1 cellular context compared by ENCODE assay signal in the genomic region with DNA sequence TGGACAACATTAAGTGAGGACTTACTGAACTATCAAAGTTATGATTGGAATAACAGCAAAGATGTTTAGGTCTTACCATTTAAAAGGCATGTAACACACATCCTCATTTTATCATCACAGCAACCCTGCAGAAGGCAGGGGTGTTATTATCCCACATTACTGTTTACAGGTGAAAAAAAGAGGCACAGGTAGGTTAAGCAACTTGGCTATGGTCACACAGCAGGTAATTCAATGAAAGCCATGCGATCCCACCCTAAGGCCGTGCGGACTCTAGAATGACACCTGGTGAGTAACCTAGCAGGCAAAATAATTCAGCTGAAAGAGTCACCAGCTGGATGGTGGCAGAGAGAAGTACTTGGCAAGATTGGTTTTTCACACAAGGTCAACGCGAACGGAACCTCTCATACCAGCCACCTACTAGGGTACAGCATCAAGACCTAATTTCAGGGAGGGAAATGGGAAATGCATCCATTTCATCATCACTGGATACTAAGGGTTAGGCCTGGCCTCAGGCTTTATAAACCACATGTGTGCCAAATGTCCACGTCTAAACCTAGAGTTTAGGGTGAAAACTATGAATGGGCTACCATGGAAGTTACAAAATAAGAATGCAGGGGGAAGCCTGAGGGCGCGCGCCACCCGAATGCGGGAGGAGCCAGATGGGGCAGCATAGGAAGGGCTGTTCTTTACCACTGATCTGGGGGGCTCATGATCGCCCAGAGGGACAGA.
TF ChIP-seq lines count a peak whose summit lies in the region.

No MANE protein-coding gene starts in this region.

TF ChIP-seq in WTC11, 78 proteins besides CTCF, POLR2A, EP300 and RAD21 (continued from another document):
- TF ChIP-seq, protein P1, sequence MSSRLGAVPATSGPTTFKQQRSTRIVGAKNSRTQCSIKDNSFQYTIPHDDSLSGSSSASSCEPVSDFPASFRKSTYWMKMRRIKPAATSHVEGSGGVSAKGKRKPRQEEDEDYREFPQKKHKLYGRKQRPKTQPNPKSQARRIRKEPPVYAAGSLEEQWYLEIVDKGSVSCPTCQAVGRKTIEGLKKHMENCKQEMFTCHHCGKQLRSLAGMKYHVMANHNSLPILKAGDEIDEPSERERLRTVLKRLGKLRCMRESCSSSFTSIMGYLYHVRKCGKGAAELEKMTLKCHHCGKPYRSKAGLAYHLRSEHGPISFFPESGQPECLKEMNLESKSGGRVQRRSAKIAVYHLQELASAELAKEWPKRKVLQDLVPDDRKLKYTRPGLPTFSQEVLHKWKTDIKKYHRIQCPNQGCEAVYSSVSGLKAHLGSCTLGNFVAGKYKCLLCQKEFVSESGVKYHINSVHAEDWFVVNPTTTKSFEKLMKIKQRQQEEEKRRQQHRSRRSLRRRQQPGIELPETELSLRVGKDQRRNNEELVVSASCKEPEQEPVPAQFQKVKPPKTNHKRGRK (CRISPR knock-in tag; IDR thresholded peaks at IDR 0.05; ENCODE audit: borderline replicate concordance) = no peak
- TF ChIP-seq ZNF138 (CRISPR knock-in tag; conservative IDR thresholded peaks at IDR 0.05) = no peak
- TF ChIP-seq ZNF671 (CRISPR knock-in tag; IDR thresholded peaks at IDR 0.05) = no peak
- TF ChIP-seq ZNF263 (CRISPR knock-in tag; IDR thresholded peaks at IDR 0.05; ENCODE audit: low read depth) = no peak
- TF ChIP-seq TEAD4 (CRISPR knock-in tag; IDR thresholded peaks at IDR 0.05) = no peak
- no peak for TF ChIP-seq ZNF232 (CRISPR knock-in tag; IDR thresholded peaks at IDR 0.05)
- no peak for TF ChIP-seq ZBTB21 (CRISPR knock-in tag; IDR thresholded peaks at IDR 0.05; ENCODE audit: borderline replicate concordance)
- TF ChIP-seq JUN (CRISPR knock-in tag; IDR thresholded peaks at IDR 0.05) = no peak
- TF ChIP-seq MXD4 (CRISPR knock-in tag; IDR thresholded peaks at IDR 0.05; ENCODE audit: borderline replicate concordance) = no peak
- TF ChIP-seq, protein P2, sequence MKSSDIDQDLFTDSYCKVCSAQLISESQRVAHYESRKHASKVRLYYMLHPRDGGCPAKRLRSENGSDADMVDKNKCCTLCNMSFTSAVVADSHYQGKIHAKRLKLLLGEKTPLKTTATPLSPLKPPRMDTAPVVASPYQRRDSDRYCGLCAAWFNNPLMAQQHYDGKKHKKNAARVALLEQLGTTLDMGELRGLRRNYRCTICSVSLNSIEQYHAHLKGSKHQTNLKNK (CRISPR knock-in tag; IDR thresholded peaks at IDR 0.05) = no peak
- TF ChIP-seq MYBL2 (CRISPR knock-in tag; IDR thresholded peaks at IDR 0.05) = no peak
- TF ChIP-seq, protein P3, sequence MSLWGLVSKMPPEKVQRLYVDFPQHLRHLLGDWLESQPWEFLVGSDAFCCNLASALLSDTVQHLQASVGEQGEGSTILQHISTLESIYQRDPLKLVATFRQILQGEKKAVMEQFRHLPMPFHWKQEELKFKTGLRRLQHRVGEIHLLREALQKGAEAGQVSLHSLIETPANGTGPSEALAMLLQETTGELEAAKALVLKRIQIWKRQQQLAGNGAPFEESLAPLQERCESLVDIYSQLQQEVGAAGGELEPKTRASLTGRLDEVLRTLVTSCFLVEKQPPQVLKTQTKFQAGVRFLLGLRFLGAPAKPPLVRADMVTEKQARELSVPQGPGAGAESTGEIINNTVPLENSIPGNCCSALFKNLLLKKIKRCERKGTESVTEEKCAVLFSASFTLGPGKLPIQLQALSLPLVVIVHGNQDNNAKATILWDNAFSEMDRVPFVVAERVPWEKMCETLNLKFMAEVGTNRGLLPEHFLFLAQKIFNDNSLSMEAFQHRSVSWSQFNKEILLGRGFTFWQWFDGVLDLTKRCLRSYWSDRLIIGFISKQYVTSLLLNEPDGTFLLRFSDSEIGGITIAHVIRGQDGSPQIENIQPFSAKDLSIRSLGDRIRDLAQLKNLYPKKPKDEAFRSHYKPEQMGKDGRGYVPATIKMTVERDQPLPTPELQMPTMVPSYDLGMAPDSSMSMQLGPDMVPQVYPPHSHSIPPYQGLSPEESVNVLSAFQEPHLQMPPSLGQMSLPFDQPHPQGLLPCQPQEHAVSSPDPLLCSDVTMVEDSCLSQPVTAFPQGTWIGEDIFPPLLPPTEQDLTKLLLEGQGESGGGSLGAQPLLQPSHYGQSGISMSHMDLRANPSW (CRISPR knock-in tag; conservative IDR thresholded peaks at IDR 0.05; ENCODE audit: low read depth) = no peak
TF ChIP-seq in WTC11: peak in this region for 0.
